ENCODE assay signal across 8 cellular contexts in the genomic region with DNA sequence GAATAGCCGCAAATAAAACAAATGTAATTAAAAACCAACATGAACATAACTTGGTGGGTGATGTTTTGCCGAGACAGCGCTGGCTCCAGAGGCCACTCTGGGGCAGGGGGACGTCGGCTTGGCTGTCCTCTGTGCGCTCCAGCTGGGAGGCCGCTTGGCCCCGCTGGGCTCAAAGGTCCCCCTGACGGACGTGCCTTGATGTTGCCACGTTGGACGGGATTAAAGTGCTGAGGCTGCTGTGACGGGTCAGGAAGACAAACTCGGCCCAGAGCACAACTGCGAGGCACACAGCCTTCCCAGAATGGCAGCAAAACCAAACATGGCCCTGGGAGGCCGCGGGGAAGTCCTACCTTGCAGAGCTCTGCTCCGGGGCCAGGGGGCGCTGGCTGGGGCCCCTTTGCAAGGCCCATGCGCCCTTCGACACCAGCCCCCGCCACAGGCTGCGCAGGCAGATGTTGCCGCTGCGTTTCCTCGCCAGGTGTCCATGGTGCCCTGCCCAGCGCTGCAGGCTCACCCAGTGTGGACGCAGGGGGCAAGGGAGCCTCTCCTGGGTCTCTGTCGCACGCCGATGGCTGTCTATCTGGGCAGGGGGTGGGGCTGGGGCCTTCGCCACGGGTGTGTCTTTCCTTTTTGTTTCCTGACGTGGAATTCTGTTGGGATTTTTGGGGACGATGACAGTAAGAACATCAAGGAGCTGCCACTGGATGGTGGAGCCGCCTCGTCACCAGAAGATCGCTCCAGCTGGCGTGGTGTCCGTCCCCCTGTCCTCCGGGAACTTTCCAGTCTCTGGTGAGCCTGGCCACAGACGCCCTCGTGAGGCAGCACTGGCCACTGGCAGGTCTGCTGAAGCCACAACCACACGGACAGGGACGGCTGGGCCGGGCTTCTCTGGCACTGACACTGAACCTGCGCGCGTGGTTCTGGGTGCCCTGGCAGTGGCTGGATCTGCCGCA.
DNase-seq lines count a peak whose midpoint lies in the region; ATAC-seq and TF ChIP-seq lines count a peak whose summit lies in the region.

No MANE protein-coding gene starts in this region.

- H3K9me3 ChIP-seq in liver (ENCODE audit: control insufficient read depth in 4 of 4, low read length in 3 of 4): no peaks in the 10 kb centered on the region

- no peaks in the 10 kb centered on the region for H3K27me3 ChIP-seq in liver (ENCODE audit: control insufficient read depth in 4 of 4, insufficient read depth in 4 of 4, low read length in 3 of 4)

- no peaks in the 10 kb centered on the region for H3K36me3 ChIP-seq in liver (ENCODE audit: control insufficient read depth in 4 of 4, insufficient read depth in 3 of 4, low read depth in 1 of 4, low read length in 3 of 4)

- peak; percentile 83 to 96 for TF ChIP-seq RAD21 in liver (IDR thresholded peaks at IDR 0.05)

- H3K4me1 ChIP-seq in liver (ENCODE audit: control insufficient read depth in 4 of 4, insufficient read depth in 4 of 4, low read length in 3 of 4): peaks cover 2 to 19% (median 12%) of the 10 kb centered on the region in 4 donors

- H3K9ac ChIP-seq in liver (ENCODE audit: low read depth in 1 of 2, low read length in 2 of 2): no peak overlapping the region

- TF ChIP-seq CTCF in RWPE1 (conservative IDR thresholded peaks at IDR 0.05; ENCODE audit: low read depth) (peak; percentile 75), liver (IDR thresholded peaks at IDR 0.05; ENCODE audit: low read depth, low read length, missing input control) (peak; percentile 39)

- peak overlapping the region; percentile 17 to 68 (median 32) for H3K4me3 ChIP-seq in liver (ENCODE audit: low read depth in 1 of 3, low read length in 3 of 3)

- CTCF ChIA-PET in RWPE1 (lab: Yijun Ruan, JAX): interaction anchor here (0.5 to 2.0 kb wide), 15 partner anchors 13 to 710 kb away, joined by 3 to 11 read pairs (median 3); no protein-coding TSS in a partner anchor

- POLR2A ChIA-PET in RWPE1 (lab: Yijun Ruan, JAX; ENCODE audit: low non-redundant PET): no interaction called here

- 40% methylated on average over 50 of the region's 50 CpGs for WGBS in liver

- peak; percentile 64 for DNase-seq in activated CD4-positive, alpha-beta T cell treated with anti-CD3 and anti-CD28 coated beads for 48 hours
- no peak for DNase-seq in activated CD4-positive, alpha-beta T cell treated with anti-CD3 and anti-CD28 coated beads for 4 hours
- DNase-seq in RWPE1 (ENCODE audit: low spot score): peak; percentile 75
- DNase-seq in dermis microvascular lymphatic vessel endothelial cell (ENCODE audit: low read depth in 2 of 2): peak; percentile 77 to 81
- peak; percentile 13 for DNase-seq in stimulated activated CD8-positive, alpha-beta memory T cell treated with anti-CD3 and anti-CD28 coated beads, Interleukin-15, amount 100 ng/mL, for 48 hours (ENCODE audit: low read depth in 2 of 2)
- no peak for DNase-seq in NCI-H1105 (lab: John Stamatoyannopoulos, UW)

- H3K27ac ChIP-seq in RWPE1 (no peak overlapping the region), liver (ENCODE audit: low read depth in 1 of 2, low read length in 2 of 2) (peak overlapping the region in 1 of 2 donors; percentile 36)

- ATAC-seq in GM18858 (IDR thresholded peaks at IDR 0.05; ENCODE audit: unreplicated experiment): no peak

TF ChIP-seq in liver, 16 proteins besides CTCF, POLR2A, EP300 and RAD21:
- TF ChIP-seq YY1 (IDR thresholded peaks at IDR 0.05) (no peak), JUND (IDR thresholded peaks at IDR 0.05) (no peak), REST (IDR thresholded peaks at IDR 0.05) (no peak), NR2F2 (IDR thresholded peaks at IDR 0.05) (no peak), HNF4G (IDR thresholded peaks at IDR 0.05) (peak; percentile 8), SP1 (IDR thresholded peaks at IDR 0.05) (no peak), RXRA (IDR thresholded peaks at IDR 0.05) (peak in 1 of 2 donors; percentile 27), HNF4A (conservative IDR thresholded peaks at IDR 0.05) (peak; percentile 26 to 59)
- TF ChIP-seq, protein P1, sequence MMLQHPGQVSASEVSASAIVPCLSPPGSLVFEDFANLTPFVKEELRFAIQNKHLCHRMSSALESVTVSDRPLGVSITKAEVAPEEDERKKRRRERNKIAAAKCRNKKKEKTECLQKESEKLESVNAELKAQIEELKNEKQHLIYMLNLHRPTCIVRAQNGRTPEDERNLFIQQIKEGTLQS (IDR thresholded peaks at IDR 0.05): no peak

Comparison
In these comparisons a context has a peak if more than half of its experiments do, and no peak if none do; other contexts are left out.
1. DNase-seq: peak in activated CD4-positive, alpha-beta T cell treated with anti-CD3 and anti-CD28 coated beads for 48 hours (single experiment), RWPE1 (single experiment), dermis microvascular lymphatic vessel endothelial cell (2 of 2) and stimulated activated CD8-positive, alpha-beta memory T cell treated with anti-CD3 and anti-CD28 coated beads, Interleukin-15, amount 100 ng/mL, for 48 hours (2 of 2); none in activated CD4-positive, alpha-beta T cell treated with anti-CD3 and anti-CD28 coated beads for 4 hours (0 of 2) and NCI-H1105 (single experiment).